Comparison of ENCODE assay signal across 1 cellular context in genomic region chr3:98529856-98530459, GRCh38.
A peak's percentile ranks its signal among the peaks of the same experiment; 100 is the strongest.
TF ChIP-seq lines count a peak whose summit lies in the region.

No MANE protein-coding gene starts in this region.

TF ChIP-seq in GM12878, 131 proteins besides CTCF, POLR2A, EP300 and RAD21 (continued from another document and continues in another):
- no peak; the same call in 1 of the 2 replicates for TF ChIP-seq ZNF687 (IDR thresholded peaks at IDR 0.05)
- no peak for TF ChIP-seq SMC3 (IDR thresholded peaks at IDR 0.05; ENCODE audit: borderline replicate concordance, low read length)
- peak; percentile 35; the same call in 1 of the 2 replicates for TF ChIP-seq MTA2 (IDR thresholded peaks at IDR 0.05; ENCODE audit: low read depth)
- no peak for TF ChIP-seq NKRF (conservative IDR thresholded peaks at IDR 0.05)
- TF ChIP-seq, protein P1, sequence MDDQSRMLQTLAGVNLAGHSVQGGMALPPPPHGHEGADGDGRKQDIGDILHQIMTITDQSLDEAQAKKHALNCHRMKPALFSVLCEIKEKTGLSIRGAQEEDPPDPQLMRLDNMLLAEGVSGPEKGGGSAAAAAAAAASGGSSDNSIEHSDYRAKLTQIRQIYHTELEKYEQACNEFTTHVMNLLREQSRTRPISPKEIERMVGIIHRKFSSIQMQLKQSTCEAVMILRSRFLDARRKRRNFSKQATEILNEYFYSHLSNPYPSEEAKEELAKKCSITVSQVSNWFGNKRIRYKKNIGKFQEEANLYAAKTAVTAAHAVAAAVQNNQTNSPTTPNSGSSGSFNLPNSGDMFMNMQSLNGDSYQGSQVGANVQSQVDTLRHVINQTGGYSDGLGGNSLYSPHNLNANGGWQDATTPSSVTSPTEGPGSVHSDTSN (IDR thresholded peaks at IDR 0.05; ENCODE audit: insufficient replicate concordance, low read depth, low read length) = no peak
- no peak for TF ChIP-seq GATAD2B (conservative IDR thresholded peaks at IDR 0.05; ENCODE audit: low read depth)
- no peak; the same call in 2 of the 3 replicates for TF ChIP-seq POU2F2 (IDR thresholded peaks at IDR 0.05; ENCODE audit: borderline replicate concordance, low read depth, low read length)
- TF ChIP-seq BHLHE40 (IDR thresholded peaks at IDR 0.05; ENCODE audit: borderline replicate concordance in 1 of 2, low read depth in 2 of 2, low read length in 1 of 2) = peak; percentile 12 to 41; a peak in 1 of 4 replicates
- TF ChIP-seq CHD1 (IDR thresholded peaks at IDR 0.05; ENCODE audit: low read depth, low read length) = no peak
- no peak for TF ChIP-seq ZNF622 (IDR thresholded peaks at IDR 0.05)
- TF ChIP-seq BCL3 (IDR thresholded peaks at IDR 0.05; ENCODE audit: borderline replicate concordance, insufficient read depth, low read depth, low read length, poor library complexity, severe bottlenecking) = no peak
- TF ChIP-seq, protein P2, sequence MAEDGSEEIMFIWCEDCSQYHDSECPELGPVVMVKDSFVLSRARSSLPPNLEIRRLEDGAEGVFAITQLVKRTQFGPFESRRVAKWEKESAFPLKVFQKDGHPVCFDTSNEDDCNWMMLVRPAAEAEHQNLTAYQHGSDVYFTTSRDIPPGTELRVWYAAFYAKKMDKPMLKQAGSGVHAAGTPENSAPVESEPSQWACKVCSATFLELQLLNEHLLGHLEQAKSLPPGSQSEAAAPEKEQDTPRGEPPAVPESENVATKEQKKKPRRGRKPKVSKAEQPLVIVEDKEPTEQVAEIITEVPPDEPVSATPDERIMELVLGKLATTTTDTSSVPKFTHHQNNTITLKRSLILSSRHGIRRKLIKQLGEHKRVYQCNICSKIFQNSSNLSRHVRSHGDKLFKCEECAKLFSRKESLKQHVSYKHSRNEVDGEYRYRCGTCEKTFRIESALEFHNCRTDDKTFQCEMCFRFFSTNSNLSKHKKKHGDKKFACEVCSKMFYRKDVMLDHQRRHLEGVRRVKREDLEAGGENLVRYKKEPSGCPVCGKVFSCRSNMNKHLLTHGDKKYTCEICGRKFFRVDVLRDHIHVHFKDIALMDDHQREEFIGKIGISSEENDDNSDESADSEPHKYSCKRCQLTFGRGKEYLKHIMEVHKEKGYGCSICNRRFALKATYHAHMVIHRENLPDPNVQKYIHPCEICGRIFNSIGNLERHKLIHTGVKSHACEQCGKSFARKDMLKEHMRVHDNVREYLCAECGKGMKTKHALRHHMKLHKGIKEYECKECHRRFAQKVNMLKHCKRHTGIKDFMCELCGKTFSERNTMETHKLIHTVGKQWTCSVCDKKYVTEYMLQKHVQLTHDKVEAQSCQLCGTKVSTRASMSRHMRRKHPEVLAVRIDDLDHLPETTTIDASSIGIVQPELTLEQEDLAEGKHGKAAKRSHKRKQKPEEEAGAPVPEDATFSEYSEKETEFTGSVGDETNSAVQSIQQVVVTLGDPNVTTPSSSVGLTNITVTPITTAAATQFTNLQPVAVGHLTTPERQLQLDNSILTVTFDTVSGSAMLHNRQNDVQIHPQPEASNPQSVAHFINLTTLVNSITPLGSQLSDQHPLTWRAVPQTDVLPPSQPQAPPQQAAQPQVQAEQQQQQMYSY (CRISPR knock-in tag; IDR thresholded peaks at IDR 0.05) = no peak
- TF ChIP-seq, protein P3, sequence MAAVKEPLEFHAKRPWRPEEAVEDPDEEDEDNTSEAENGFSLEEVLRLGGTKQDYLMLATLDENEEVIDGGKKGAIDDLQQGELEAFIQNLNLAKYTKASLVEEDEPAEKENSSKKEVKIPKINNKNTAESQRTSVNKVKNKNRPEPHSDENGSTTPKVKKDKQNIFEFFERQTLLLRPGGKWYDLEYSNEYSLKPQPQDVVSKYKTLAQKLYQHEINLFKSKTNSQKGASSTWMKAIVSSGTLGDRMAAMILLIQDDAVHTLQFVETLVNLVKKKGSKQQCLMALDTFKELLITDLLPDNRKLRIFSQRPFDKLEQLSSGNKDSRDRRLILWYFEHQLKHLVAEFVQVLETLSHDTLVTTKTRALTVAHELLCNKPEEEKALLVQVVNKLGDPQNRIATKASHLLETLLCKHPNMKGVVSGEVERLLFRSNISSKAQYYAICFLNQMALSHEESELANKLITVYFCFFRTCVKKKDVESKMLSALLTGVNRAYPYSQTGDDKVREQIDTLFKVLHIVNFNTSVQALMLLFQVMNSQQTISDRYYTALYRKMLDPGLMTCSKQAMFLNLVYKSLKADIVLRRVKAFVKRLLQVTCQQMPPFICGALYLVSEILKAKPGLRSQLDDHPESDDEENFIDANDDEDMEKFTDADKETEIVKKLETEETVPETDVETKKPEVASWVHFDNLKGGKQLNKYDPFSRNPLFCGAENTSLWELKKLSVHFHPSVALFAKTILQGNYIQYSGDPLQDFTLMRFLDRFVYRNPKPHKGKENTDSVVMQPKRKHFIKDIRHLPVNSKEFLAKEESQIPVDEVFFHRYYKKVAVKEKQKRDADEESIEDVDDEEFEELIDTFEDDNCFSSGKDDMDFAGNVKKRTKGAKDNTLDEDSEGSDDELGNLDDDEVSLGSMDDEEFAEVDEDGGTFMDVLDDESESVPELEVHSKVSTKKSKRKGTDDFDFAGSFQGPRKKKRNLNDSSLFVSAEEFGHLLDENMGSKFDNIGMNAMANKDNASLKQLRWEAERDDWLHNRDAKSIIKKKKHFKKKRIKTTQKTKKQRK (IDR thresholded peaks at IDR 0.05; ENCODE audit: low read depth, low read length) = no peak
- no peak for TF ChIP-seq FOS (IDR thresholded peaks at IDR 0.05; ENCODE audit: borderline replicate concordance, extremely low read depth, insufficient read length)
- peak; percentile 14; the same call in 1 of the 2 replicates for TF ChIP-seq SPI1 (IDR thresholded peaks at IDR 0.05; ENCODE audit: borderline replicate concordance, insufficient read depth, low read depth, low read length)
- TF ChIP-seq SMAD5 (IDR thresholded peaks at IDR 0.05; ENCODE audit: low read depth) = peak; percentile 56; the same call in 1 of the 2 replicates
- no peak for TF ChIP-seq E2F4 (IDR thresholded peaks at IDR 0.05; ENCODE audit: low read depth, low read length)
- TF ChIP-seq FOXK2 (IDR thresholded peaks at IDR 0.05) = no peak
- TF ChIP-seq, protein P4, sequence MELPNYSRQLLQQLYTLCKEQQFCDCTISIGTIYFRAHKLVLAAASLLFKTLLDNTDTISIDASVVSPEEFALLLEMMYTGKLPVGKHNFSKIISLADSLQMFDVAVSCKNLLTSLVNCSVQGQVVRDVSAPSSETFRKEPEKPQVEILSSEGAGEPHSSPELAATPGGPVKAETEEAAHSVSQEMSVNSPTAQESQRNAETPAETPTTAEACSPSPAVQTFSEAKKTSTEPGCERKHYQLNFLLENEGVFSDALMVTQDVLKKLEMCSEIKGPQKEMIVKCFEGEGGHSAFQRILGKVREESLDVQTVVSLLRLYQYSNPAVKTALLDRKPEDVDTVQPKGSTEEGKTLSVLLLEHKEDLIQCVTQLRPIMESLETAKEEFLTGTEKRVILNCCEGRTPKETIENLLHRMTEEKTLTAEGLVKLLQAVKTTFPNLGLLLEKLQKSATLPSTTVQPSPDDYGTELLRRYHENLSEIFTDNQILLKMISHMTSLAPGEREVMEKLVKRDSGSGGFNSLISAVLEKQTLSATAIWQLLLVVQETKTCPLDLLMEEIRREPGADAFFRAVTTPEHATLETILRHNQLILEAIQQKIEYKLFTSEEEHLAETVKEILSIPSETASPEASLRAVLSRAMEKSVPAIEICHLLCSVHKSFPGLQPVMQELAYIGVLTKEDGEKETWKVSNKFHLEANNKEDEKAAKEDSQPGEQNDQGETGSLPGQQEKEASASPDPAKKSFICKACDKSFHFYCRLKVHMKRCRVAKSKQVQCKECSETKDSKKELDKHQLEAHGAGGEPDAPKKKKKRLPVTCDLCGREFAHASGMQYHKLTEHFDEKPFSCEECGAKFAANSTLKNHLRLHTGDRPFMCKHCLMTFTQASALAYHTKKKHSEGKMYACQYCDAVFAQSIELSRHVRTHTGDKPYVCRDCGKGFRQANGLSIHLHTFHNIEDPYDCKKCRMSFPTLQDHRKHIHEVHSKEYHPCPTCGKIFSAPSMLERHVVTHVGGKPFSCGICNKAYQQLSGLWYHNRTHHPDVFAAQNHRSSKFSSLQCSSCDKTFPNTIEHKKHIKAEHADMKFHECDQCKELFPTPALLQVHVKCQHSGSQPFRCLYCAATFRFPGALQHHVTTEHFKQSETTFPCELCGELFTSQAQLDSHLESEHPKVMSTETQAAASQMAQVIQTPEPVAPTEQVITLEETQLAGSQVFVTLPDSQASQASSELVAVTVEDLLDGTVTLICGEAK (IDR thresholded peaks at IDR 0.05; ENCODE audit: borderline replicate concordance) = no peak
- TF ChIP-seq MAX (IDR thresholded peaks at IDR 0.05; ENCODE audit: low read depth, low read length) = no peak
- TF ChIP-seq NR2F1 (conservative IDR thresholded peaks at IDR 0.05) = peak; percentile 37; the same call in 1 of the 2 replicates
- TF ChIP-seq, protein P5, sequence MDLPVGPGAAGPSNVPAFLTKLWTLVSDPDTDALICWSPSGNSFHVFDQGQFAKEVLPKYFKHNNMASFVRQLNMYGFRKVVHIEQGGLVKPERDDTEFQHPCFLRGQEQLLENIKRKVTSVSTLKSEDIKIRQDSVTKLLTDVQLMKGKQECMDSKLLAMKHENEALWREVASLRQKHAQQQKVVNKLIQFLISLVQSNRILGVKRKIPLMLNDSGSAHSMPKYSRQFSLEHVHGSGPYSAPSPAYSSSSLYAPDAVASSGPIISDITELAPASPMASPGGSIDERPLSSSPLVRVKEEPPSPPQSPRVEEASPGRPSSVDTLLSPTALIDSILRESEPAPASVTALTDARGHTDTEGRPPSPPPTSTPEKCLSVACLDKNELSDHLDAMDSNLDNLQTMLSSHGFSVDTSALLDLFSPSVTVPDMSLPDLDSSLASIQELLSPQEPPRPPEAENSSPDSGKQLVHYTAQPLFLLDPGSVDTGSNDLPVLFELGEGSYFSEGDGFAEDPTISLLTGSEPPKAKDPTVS (IDR thresholded peaks at IDR 0.05; ENCODE audit: low read depth, low read length) = no peak
